In the genomic region with DNA sequence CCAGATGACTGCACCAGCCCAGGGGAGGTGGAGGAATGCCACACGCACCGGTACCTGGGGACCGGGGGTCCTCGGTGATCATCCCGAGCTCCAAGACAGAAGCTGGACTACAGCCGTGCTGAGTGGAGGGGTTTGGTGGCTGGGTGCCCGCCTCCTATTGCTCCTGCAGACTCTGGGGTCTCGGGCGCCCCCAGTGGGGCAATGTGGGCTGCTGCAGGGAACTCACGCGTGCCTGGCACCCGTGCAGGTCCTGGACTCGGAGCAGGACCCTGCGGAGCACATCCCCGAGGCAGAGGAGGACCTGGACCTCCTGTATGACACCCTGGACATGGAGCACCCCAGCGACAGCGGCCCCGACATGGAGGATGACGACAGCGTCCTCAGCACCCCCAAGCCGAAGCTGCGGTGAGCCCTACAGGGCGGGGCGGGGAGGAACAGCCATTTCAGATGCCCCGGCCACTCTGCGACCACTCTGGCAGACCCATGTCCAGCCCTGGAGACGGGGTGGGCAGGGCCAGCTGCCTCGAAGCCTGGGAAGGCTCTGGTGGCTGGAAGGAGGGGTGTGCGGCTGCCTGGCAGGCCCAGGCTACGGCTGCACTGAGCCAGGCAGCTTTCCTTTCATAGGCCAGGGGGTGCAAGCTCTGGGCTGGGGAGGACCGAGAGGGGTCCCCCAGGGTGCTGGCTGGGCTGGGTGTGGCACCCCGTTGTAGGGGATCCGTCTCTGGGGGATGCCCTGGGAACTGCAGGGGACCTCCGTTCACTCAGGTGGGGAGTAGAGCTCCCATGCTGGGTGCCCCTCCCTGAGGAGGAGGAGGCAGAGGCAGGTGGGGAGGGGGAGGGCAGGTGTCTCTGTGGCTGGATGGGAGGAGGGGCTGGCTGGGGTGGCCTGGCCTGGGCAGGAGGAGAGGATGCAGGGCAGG, we compare ENCODE assay signal across 1 cellular context.
TF ChIP-seq lines count a peak whose summit lies in the region.

No MANE protein-coding gene starts in this region.

TF ChIP-seq in GM12878, 131 proteins besides CTCF, POLR2A, EP300 and RAD21:
- TF ChIP-seq RAD51 (IDR thresholded peaks at IDR 0.05) (no peak), IKZF2 (IDR thresholded peaks at IDR 0.05) (no peak)
